In the genomic region with DNA sequence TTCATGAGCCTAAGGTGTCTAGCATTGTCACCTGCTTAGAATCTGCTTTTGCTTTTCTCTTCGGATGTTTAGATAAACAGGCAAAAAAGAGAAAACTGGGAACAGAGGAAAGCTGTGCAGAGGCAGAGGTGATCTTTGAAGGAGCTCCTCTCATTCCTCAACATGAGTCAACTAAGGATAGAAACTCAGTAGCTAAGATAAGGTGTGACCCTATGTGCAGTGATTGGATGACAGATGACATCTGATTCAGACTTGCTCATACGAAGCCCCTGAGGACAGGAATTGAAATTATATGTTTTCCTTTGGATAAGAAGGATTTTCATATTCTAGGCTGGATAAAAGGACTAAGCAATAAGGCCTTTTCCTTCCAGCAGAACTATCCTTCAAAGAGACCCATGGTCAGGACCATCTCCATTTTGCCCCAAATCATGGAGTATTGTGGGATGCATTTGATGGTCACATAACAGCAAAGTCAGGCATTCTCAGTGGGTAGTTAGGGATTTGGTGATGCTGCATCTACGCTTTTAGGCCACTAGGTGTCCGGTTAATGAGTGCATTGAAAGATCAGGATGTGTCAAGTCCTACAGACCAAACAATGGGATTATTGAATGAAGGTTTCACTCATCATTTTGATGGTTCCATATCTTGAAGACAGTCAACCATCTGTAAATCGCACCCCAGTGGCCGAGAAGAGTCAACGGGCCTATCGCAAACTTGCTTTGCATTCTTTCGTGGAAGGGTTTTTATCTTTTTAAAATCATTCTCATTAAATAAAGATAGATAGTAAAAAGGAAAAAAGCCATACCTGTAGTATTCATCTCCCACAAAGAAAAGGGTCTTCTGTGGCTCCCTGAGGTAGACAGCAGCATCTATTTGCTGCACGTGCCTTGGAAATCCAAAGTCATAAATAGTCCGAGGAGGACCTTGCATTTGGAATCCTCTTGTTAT, we compare ENCODE assay signal across 8 cellular contexts. TPM values are rescaled to one million over a fixed set of nuclear protein-coding genes. Genes with fewer than 3 reads are reported as not detected.
DNase-seq lines count a peak whose midpoint lies in the region; ATAC-seq and TF ChIP-seq lines count a peak whose summit lies in the region.

No MANE protein-coding gene starts in this region.

- no peak overlapping the region for H3K27ac ChIP-seq in aorta (ENCODE audit: low read depth in 1 of 2, low read length in 2 of 2)

- peaks cover 3% of the 10 kb centered on the region for H3K27me3 Mint-ChIP-seq in nephron (ENCODE audit: low read depth)

- no peaks in the 10 kb centered on the region for H3K36me3 ChIP-seq in aorta (ENCODE audit: control insufficient read depth in 1 of 2, insufficient read depth in 2 of 2, low read length in 1 of 2)

- no peak overlapping the region for H3K27ac Mint-ChIP-seq in nephron

- H3K4me1 ChIP-seq in aorta (ENCODE audit: control insufficient read depth in 1 of 2, insufficient read depth in 2 of 2, low read length in 2 of 2), result no peaks in the 10 kb centered on the region

- peaks cover 6% of the 10 kb centered on the region for H3K9me3 Mint-ChIP-seq in nephron

- in situ Hi-C loops in astrocyte of the spinal cord (cut with HindIII; ENCODE audit: low sequenced_read_pairs), result no loop called here

- ATAC-seq in aorta (ENCODE audit: low FRiP score) (no peak), GM19463 (IDR thresholded peaks at IDR 0.05; ENCODE audit: unreplicated experiment) (no peak)

- DNase-seq in GM12865 (ENCODE audit: low read depth) (peak; percentile 44), HuH-7 (ENCODE audit: low spot score) (peak; percentile 18), astrocyte of the spinal cord (ENCODE audit: low read depth, low spot score) (no peak), aorta (no peak), NCI-H774 (lab: John Stamatoyannopoulos, UW) (no peak), globus pallidus (ENCODE audit: low spot score) (no peak)

- H3K9me3 ChIP-seq in aorta (ENCODE audit: control insufficient read depth, low read length), result peaks cover 1% of the 10 kb centered on the region

- H3K4me1 Mint-ChIP-seq in nephron, result no peaks in the 10 kb centered on the region

- H3K27me3 ChIP-seq in aorta (ENCODE audit: control insufficient read depth in 1 of 2, insufficient read depth in 2 of 2, low read length in 1 of 2), result peaks cover 0 to 2% of the 10 kb centered on the region in 2 donors

- TF ChIP-seq CTCF in GM12865 (IDR thresholded peaks at IDR 0.05; ENCODE audit: insufficient read depth, low read depth, low read length, missing control alignments), result peak; percentile 70
- peak; percentile 62 for TF ChIP-seq CTCF in astrocyte of the spinal cord (IDR thresholded peaks at IDR 0.05; ENCODE audit: low read depth, low read length)
- TF ChIP-seq CTCF in nephron (IDR thresholded peaks at IDR 0.05; ENCODE audit: unreplicated experiment in 3 of 3), result peak in 2 of 3 experiments; percentile 24 to 37

- WGBS in aorta, 2 donors, result 78 to 82% methylated on average over 11 of the region's 11 CpGs

- intact Hi-C loops in aorta (cut with DNase I), result no loop called here

- no peaks in the 10 kb centered on the region for H3K36me3 Mint-ChIP-seq in nephron (ENCODE audit: low read depth)

- no peak overlapping the region for H3K4me3 Mint-ChIP-seq in nephron

- H3K4me3 ChIP-seq in GM12865 (ENCODE audit: low read depth, low read length), result no peak overlapping the region
- no peak overlapping the region for H3K4me3 ChIP-seq in astrocyte of the spinal cord (ENCODE audit: low read depth, low read length)
- H3K4me3 ChIP-seq in aorta (ENCODE audit: low read length in 2 of 2), result no peak overlapping the region

RNA-seq across cellular contexts. Expression of a gene that starts 32.2 kb away (rescaled TPM):
- not detected for total RNA-seq in aorta
- polyA plus RNA-seq in aorta, result not detected

Comparison
In these comparisons a context has a peak if more than half of its experiments do, and no peak if none do; other contexts are left out.
1. DNase-seq: peak in GM12865 (single experiment) and HuH-7 (single experiment); none in astrocyte of the spinal cord (single experiment), aorta (0 of 2), NCI-H774 (single experiment) and globus pallidus (single experiment).
2. Peak in every context shown above with its lines, with median percentiles within 50 percentile points of each other: CTCF ChIP-seq.